ENCODE assay signal across 8 cellular contexts in the genomic region with DNA sequence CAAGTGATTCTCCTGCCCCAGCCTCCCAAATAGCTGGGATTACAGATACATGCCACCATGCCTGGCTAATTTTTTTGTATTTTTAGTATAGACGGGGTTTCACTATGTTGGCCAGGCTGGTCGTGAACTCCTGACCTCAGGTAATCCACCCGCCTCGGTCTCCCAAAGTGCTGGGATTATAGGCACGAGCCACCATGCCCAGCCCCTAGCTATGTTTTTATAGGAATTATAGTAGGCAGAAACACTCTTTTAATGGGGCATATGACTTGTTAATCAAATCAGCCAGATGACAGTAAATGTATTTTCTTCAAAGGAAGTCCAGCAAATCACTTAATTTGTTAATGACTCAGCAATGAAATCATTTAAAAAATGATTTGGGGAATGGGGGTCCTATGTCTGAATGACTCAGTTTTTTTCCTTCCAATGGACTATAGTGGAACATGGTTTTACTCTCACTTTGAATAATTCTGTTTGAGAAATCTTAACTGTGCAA. TPM values are rescaled to one million over a fixed set of nuclear protein-coding genes. Genes with fewer than 3 reads are reported as not detected.
DNase-seq lines count a peak whose midpoint lies in the region; ATAC-seq, FAIRE-seq and TF ChIP-seq lines count a peak whose summit lies in the region.
"Not testable (repeated sequence)": the region's sequence is repeated elsewhere in the genome, so short reads cannot be mapped to it uniquely, and the experiment has no call there.

No MANE protein-coding gene starts in this region.

- 53% methylated on average over 5 of the region's 5 CpGs for WGBS in SK-N-SH (ENCODE audit: low lambda C conversion rate)

- not testable (repeated sequence) for ATAC-seq in SK-N-SH treated with all-trans-retinoic acid at 6 μM for 48 hours

- H3K27me3 ChIP-seq in BE2C; SK-N-SH (ENCODE audit: insufficient read depth); astrocyte (ENCODE audit: insufficient read depth, low read length): not testable (repeated sequence)

- H3K27me3 Mint-ChIP-seq in activated CD4-positive, alpha-beta T cell treated with anti-CD3 and anti-CD28 coated beads, Interleukin-2, amount 10 ng/mL, durations not matched to agents 24 days and 14 days; astrocyte (ENCODE audit: low read depth, unreplicated experiment): not testable (repeated sequence)

- H3K4me3 ChIP-seq in BE2C (ENCODE audit: low read depth, low read length); HEK293 (ENCODE audit: low read depth, low read length); SK-N-MC; SK-N-SH (ENCODE audit: low read depth in 2 of 2, low read length in 1 of 2); astrocyte (ENCODE audit: insufficient read depth, low read depth, low read length); retinal pigment epithelial cell (ENCODE audit: low read length): not testable (repeated sequence)

- H3K4me2 ChIP-seq in SK-N-SH; astrocyte (ENCODE audit: low read length): not testable (repeated sequence)

- H3K4me1 ChIP-seq in BE2C; HEK293 (ENCODE audit: control insufficient read depth, insufficient read depth, low read length); SK-N-SH (ENCODE audit: control insufficient read depth in 1 of 2, insufficient read depth in 2 of 2, low read depth in 1 of 2, low read length in 1 of 2); astrocyte (ENCODE audit: insufficient read depth, low read length): not testable (repeated sequence)

- not testable (repeated sequence) for TF ChIP-seq RAD21 in SK-N-SH (IDR thresholded peaks at IDR 0.05; ENCODE audit: low read length)

- not testable (repeated sequence) for H3K4me1 Mint-ChIP-seq in activated CD4-positive, alpha-beta T cell treated with anti-CD3 and anti-CD28 coated beads, Interleukin-2, amount 10 ng/mL, durations not matched to agents 24 days and 14 days; astrocyte (ENCODE audit: low read depth, unreplicated experiment)

- H3K27ac ChIP-seq in HEK293 (ENCODE audit: extremely low read depth, low read depth, low read length); astrocyte (ENCODE audit: low read depth, low read length): not testable (repeated sequence)
- 0 out of 2 replicates have a peak overlapping the region, but pooled peaks have one; percentile 11 for H3K27ac ChIP-seq in SK-N-MC
- H3K27ac ChIP-seq in SK-N-SH (ENCODE audit: low read depth in 2 of 2, low read length in 1 of 2) = peak overlapping the region in 1 of 2 experiments; percentile 47; a peak in 2 of 4 replicates

- H3K4me3 Mint-ChIP-seq in activated CD4-positive, alpha-beta T cell treated with anti-CD3 and anti-CD28 coated beads, Interleukin-2, amount 10 ng/mL, durations not matched to agents 24 days and 14 days; astrocyte (ENCODE audit: unreplicated experiment): not testable (repeated sequence)

- not testable (repeated sequence) for H4K20me1 ChIP-seq in SK-N-SH (ENCODE audit: insufficient read depth); astrocyte (ENCODE audit: insufficient read depth, low read length)

- POLR2A ChIA-PET in HEK293 (lab: Yijun Ruan, JAX); SK-N-SH (lab: Yijun Ruan, JAX): not testable (repeated sequence)

- DNase-seq in BE2C (peak; percentile 11), SK-N-SH (peak; percentile 11), retinal pigment epithelial cell (ENCODE audit: low read depth) (peak; percentile 10)
- not testable (repeated sequence) for DNase-seq in SK-N-MC (ENCODE audit: low read depth, low spot score); astrocyte (ENCODE audit: low read depth)
- DNase-seq in activated CD4-positive, alpha-beta T cell treated with anti-CD3 and anti-CD28 coated beads, Interleukin-2, amount 10 ng/mL, durations not matched to agents 24 days and 14 days = peak; percentile 28

- intact Hi-C loops in activated CD4-positive, alpha-beta T cell treated with anti-CD3 and anti-CD28 coated beads, Interleukin-2, amount 10 ng/mL, durations not matched to agents 24 days and 14 days (cut with micrococcal nuclease) = not testable (repeated sequence)

- H3K79me2 ChIP-seq in SK-N-SH (ENCODE audit: insufficient read depth); astrocyte (ENCODE audit: insufficient read depth, low read length): not testable (repeated sequence)

- H3K27ac Mint-ChIP-seq in activated CD4-positive, alpha-beta T cell treated with anti-CD3 and anti-CD28 coated beads, Interleukin-2, amount 10 ng/mL, durations not matched to agents 24 days and 14 days; astrocyte (ENCODE audit: unreplicated experiment): not testable (repeated sequence)

- not testable (repeated sequence) for H3F3A ChIP-seq in SK-N-SH (replicated peaks; ENCODE audit: insufficient read depth)

- TF ChIP-seq CTCF in BE2C (IDR thresholded peaks at IDR 0.05; ENCODE audit: low read depth, low read length); HEK293 (tag by site-specific recombination; IDR thresholded peaks at IDR 0.05); SK-N-SH (IDR thresholded peaks at IDR 0.05); astrocyte (IDR thresholded peaks at IDR 0.05; ENCODE audit: insufficient read depth, low read depth, low read length); retinal pigment epithelial cell (conservative IDR thresholded peaks at IDR 0.05; ENCODE audit: low read depth, low read length): not testable (repeated sequence)

- H3K9ac ChIP-seq in SK-N-MC (ENCODE audit: insufficient read length); SK-N-SH; astrocyte (ENCODE audit: low read length): not testable (repeated sequence)

- peaks cover 54% of the 10 kb centered on the region for H3K36me3 Mint-ChIP-seq in activated CD4-positive, alpha-beta T cell treated with anti-CD3 and anti-CD28 coated beads, Interleukin-2, amount 10 ng/mL, durations not matched to agents 24 days and 14 days (ENCODE audit: low read depth)
- H3K36me3 Mint-ChIP-seq in astrocyte (ENCODE audit: low read depth, unreplicated experiment) = not testable (repeated sequence)

- not testable (repeated sequence) for H3K9me3 Mint-ChIP-seq in activated CD4-positive, alpha-beta T cell treated with anti-CD3 and anti-CD28 coated beads, Interleukin-2, amount 10 ng/mL, durations not matched to agents 24 days and 14 days; astrocyte (ENCODE audit: unreplicated experiment)

- not testable (repeated sequence) for H3K9me2 ChIP-seq in SK-N-SH

- CTCF ChIA-PET in HEK293 (lab: Yijun Ruan, JAX) = not testable (repeated sequence)
- CTCF ChIA-PET in SK-N-SH (lab: Yijun Ruan, JAX) = interaction anchor here (1.3 kb wide), 1 partner anchor 10 kb away, joined by 3 read pairs; no protein-coding TSS in a partner anchor

- H3K36me3 ChIP-seq in BE2C = peaks cover 20% of the 10 kb centered on the region
- peaks cover 13 to 79% of the 10 kb centered on the region in 2 experiments for H3K36me3 ChIP-seq in HEK293 (ENCODE audit: control insufficient read depth in 2 of 2, insufficient read depth in 1 of 2, low read length in 2 of 2)
- peaks cover 50% of the 10 kb centered on the region for H3K36me3 ChIP-seq in SK-N-MC (ENCODE audit: insufficient read depth, low read length)
- peaks cover 69 to 74% of the 10 kb centered on the region in 2 experiments for H3K36me3 ChIP-seq in SK-N-SH (replicated peaks in 1 of 2; ENCODE audit: control insufficient read depth in 1 of 2, insufficient read depth in 2 of 2, low read length in 1 of 2)
- peaks cover 39% of the 10 kb centered on the region for H3K36me3 ChIP-seq in astrocyte (ENCODE audit: insufficient read depth, low read length)

- TF ChIP-seq EP300 in SK-N-SH (IDR thresholded peaks at IDR 0.05; ENCODE audit: borderline replicate concordance in 1 of 2, low read depth in 1 of 2, low read length in 1 of 2) = peak in 1 of 2 experiments; percentile 43; a peak in 1 of 4 replicates

- not testable (repeated sequence) for H3K9me3 ChIP-seq in BE2C; HEK293 (ENCODE audit: control insufficient read depth, insufficient read depth, low read depth, low read length); SK-N-MC (ENCODE audit: low read depth, low read length); SK-N-SH; astrocyte (ENCODE audit: insufficient read depth, low read depth, low read length)

- peak; percentile 9 for FAIRE-seq in astrocyte (lab: Jason Lieb, UNC)

- not testable (repeated sequence) for H2AFZ ChIP-seq in SK-N-SH (ENCODE audit: low read depth); astrocyte (ENCODE audit: low read depth, low read length)

TF ChIP-seq in SK-N-SH treated with all-trans-retinoic acid at 6 μM for 48 hours, 23 proteins besides CTCF, POLR2A, EP300 and RAD21 (continues in another document):
- TF ChIP-seq, protein P1, sequence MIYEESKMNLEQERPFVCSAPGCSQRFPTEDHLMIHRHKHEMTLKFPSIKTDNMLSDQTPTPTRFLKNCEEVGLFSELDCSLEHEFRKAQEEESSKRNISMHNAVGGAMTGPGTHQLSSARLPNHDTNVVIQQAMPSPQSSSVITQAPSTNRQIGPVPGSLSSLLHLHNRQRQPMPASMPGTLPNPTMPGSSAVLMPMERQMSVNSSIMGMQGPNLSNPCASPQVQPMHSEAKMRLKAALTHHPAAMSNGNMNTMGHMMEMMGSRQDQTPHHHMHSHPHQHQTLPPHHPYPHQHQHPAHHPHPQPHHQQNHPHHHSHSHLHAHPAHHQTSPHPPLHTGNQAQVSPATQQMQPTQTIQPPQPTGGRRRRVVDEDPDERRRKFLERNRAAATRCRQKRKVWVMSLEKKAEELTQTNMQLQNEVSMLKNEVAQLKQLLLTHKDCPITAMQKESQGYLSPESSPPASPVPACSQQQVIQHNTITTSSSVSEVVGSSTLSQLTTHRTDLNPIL (CRISPR knock-in tag; IDR thresholded peaks at IDR 0.05; ENCODE audit: low read depth) = peak; percentile 77; the same call in 1 of the 2 replicates

RNA-seq across cellular contexts. Expression of a gene that starts 33.2 kb away (rescaled TPM):
- 10.3 TPM for polyA plus RNA-seq in BE2C (2012; ENCODE audit: insufficient read depth, insufficient read length, low read depth)
- 9.0 and 12.9 TPM in 2 replicates for polyA plus RNA-seq in SK-N-SH (2012; rRNA removed)
- polyA plus RNA-seq in SK-N-SH (2012; cell fraction: cytosol; rRNA removed) = 12.7 and 14.3 TPM in 2 replicates
- polyA plus RNA-seq in SK-N-SH (2012; cell fraction: nucleus; rRNA removed) = 10.6 and 17.3 TPM in 2 replicates
- 28.0 and 29.6 TPM in 2 replicates for total RNA-seq in activated CD4-positive, alpha-beta T cell treated with anti-CD3 and anti-CD28 coated beads, Interleukin-2, amount 10 ng/mL, durations not matched to agents 24 days and 14 days
- total RNA-seq in astrocyte = 28.7 and 31.4 TPM in 2 replicates
